In genomic region chr15:45200001-45200798, GRCh38 we compare ENCODE assay signal across 8 cellular contexts. TPM values are rescaled to one million over a fixed set of nuclear protein-coding genes. Genes with fewer than 3 reads are reported as not detected.
A peak's percentile ranks its signal among the peaks of the same experiment; 100 is the strongest.
DNase-seq lines count a peak whose midpoint lies in the region; ATAC-seq and TF ChIP-seq lines count a peak whose summit lies in the region.

No MANE protein-coding gene starts in this region.

- H3K36me3 ChIP-seq in GM06990 (ENCODE audit: control insufficient read depth, insufficient read depth, low read length) (no peaks in the 10 kb centered on the region), heart left ventricle (no peaks in the 10 kb centered on the region), upper lobe of right lung (no peaks in the 10 kb centered on the region)

- TF ChIP-seq POLR2A in heart left ventricle (IDR thresholded peaks at IDR 0.05) = peak in 1 of 2 donors; percentile 84

- peaks cover 6% of the 10 kb centered on the region for H3K27me3 Mint-ChIP-seq in activated naive CD8-positive, alpha-beta T cell treated with anti-CD3 and anti-CD28 coated beads, Interleukin-2, amount 10 ng/mL, durations not matched to agents 7 days and 5 days

- no peaks in the 10 kb centered on the region for H3K36me3 Mint-ChIP-seq in activated naive CD8-positive, alpha-beta T cell treated with anti-CD3 and anti-CD28 coated beads, Interleukin-2, amount 10 ng/mL, durations not matched to agents 7 days and 5 days

- H3K4me3 ChIP-seq in GM06990 (replicated peaks; ENCODE audit: low read depth, low read length) (peak overlapping the region; percentile 66), heart left ventricle (peak overlapping the region; percentile 31 to 85 (median 70)), upper lobe of right lung (peak overlapping the region; percentile 68)

- H3K9me3 Mint-ChIP-seq in activated naive CD8-positive, alpha-beta T cell treated with anti-CD3 and anti-CD28 coated beads, Interleukin-2, amount 10 ng/mL, durations not matched to agents 7 days and 5 days = no peaks in the 10 kb centered on the region

- H3K27ac ChIP-seq in heart left ventricle (peak overlapping the region; percentile 94 to 99 (median 98)), upper lobe of right lung (peak overlapping the region; percentile 97)

- DNase-seq in GM06990 (ENCODE audit: extremely low read depth, insufficient read length) (peak; percentile 89), NCI-H1092 treated with DMSO at 0.1 percent for 48 hours (lab: John Stamatoyannopoulos, UW) (peak; percentile 89), heart left ventricle (peak; percentile 92 to 97 (median 95)), posterior vena cava (ENCODE audit: low spot score) (peak; percentile 98), upper lobe of right lung (peak; percentile 94)
- DNase-seq in activated naive CD8-positive, alpha-beta T cell treated with anti-CD3 and anti-CD28 coated beads, Interleukin-2, amount 10 ng/mL, durations not matched to agents 7 days and 5 days = peak; percentile 95

- no peak overlapping the region for H3K27ac Mint-ChIP-seq in activated naive CD8-positive, alpha-beta T cell treated with anti-CD3 and anti-CD28 coated beads, Interleukin-2, amount 10 ng/mL, durations not matched to agents 7 days and 5 days

- TF ChIP-seq CTCF in GM06990 (IDR thresholded peaks at IDR 0.05; ENCODE audit: insufficient read depth, low read length, poor library complexity, severe bottlenecking) (no peak), heart left ventricle (IDR thresholded peaks at IDR 0.05) (peak in 1 of 12 donors; percentile 6), upper lobe of right lung (IDR thresholded peaks at IDR 0.05) (no peak)

- H3K27me3 ChIP-seq in GM06990 (replicated peaks; ENCODE audit: control insufficient read depth, insufficient read depth, low read length) = no peaks in the 10 kb centered on the region
- H3K27me3 ChIP-seq in heart left ventricle = no peaks in the 10 kb centered on the region
- H3K27me3 ChIP-seq in upper lobe of right lung = no peaks in the 10 kb centered on the region

- 0 to 1% (median 0%) methylated on average over 34 of the region's 34 CpGs for WGBS in heart left ventricle, 4 donors

- H3K4me3 Mint-ChIP-seq in activated naive CD8-positive, alpha-beta T cell treated with anti-CD3 and anti-CD28 coated beads, Interleukin-2, amount 10 ng/mL, durations not matched to agents 7 days and 5 days = no peak overlapping the region

- ATAC-seq in HG02571 (IDR thresholded peaks at IDR 0.05; ENCODE audit: unreplicated experiment) = peak; percentile 38
- peak; percentile 68 for ATAC-seq in SK-N-SH treated with all-trans-retinoic acid at 6 μM for 48 hours
- peak; percentile 64 for ATAC-seq in activated naive CD8-positive, alpha-beta T cell treated with anti-CD3 and anti-CD28 coated beads, Interleukin-2, amount 10 ng/mL, durations not matched to agents 7 days and 5 days (ENCODE audit: low read depth)
- peak; percentile 70 to 90 (median 82) for ATAC-seq in heart left ventricle
- peak; percentile 82 for ATAC-seq in upper lobe of right lung

- intact Hi-C loops in heart left ventricle (cut with DNase I) (loop anchor here in 8 of 10 donors (1.0 to 10.0 kb wide), 8 partner anchors 33 to 202 kb away; a partner anchor contains a TSS), posterior vena cava (cut with DNase I) (no loop called here), upper lobe of right lung (cut with DNase I) (no loop called here)

- no peaks in the 10 kb centered on the region for H3K9me3 ChIP-seq in heart left ventricle
- H3K9me3 ChIP-seq in upper lobe of right lung = no peaks in the 10 kb centered on the region

- POLR2A ChIA-PET in activated naive CD8-positive, alpha-beta T cell treated with anti-CD3 and anti-CD28 coated beads, Interleukin-2, amount 10 ng/mL, durations not matched to agents 7 days and 5 days (lab: Charles Lee) = interaction anchor here (0.5 to 5.0 kb wide), 12 partner anchors 10 to 1454 kb away, joined by 3 to 40 read pairs (median 4); partner anchors contain the start of genes BLOC1S6 and SHF

- H3K4me1 ChIP-seq in heart left ventricle (peaks cover 0 to 53% (median 7%) of the 10 kb centered on the region in 12 donors), upper lobe of right lung (peaks cover 9% of the 10 kb centered on the region)

- peaks cover 19% of the 10 kb centered on the region for H3K4me1 Mint-ChIP-seq in activated naive CD8-positive, alpha-beta T cell treated with anti-CD3 and anti-CD28 coated beads, Interleukin-2, amount 10 ng/mL, durations not matched to agents 7 days and 5 days

TF ChIP-seq in SK-N-SH treated with all-trans-retinoic acid at 6 μM for 48 hours, 23 proteins besides CTCF, POLR2A, EP300 and RAD21:
- 0 out of 2 replicates have a peak, but pooled peaks have one; percentile 6 for TF ChIP-seq ESRRG (CRISPR knock-in tag; IDR thresholded peaks at IDR 0.05)
- TF ChIP-seq ZC3H10 (CRISPR knock-in tag; IDR thresholded peaks at IDR 0.05) = no peak
- no peak for TF ChIP-seq TCF4 (CRISPR knock-in tag; IDR thresholded peaks at IDR 0.05; ENCODE audit: borderline replicate concordance)
- 0 out of 2 replicates have a peak, but pooled peaks have one; percentile 35 for TF ChIP-seq TSHZ2 (CRISPR knock-in tag; IDR thresholded peaks at IDR 0.05)
- TF ChIP-seq CSDC2 (CRISPR knock-in tag; IDR thresholded peaks at IDR 0.05) = no peak
- TF ChIP-seq ZNF8 (CRISPR knock-in tag; IDR thresholded peaks at IDR 0.05) = peak; percentile 48; the same call in 1 of the 2 replicates
- TF ChIP-seq SNAI2 (CRISPR knock-in tag; IDR thresholded peaks at IDR 0.05) = no peak
- TF ChIP-seq OSR1 (CRISPR knock-in tag; IDR thresholded peaks at IDR 0.05) = no peak
- TF ChIP-seq ARNTL (CRISPR knock-in tag; IDR thresholded peaks at IDR 0.05; ENCODE audit: borderline replicate concordance, low read depth) = no peak

RNA-seq across cellular contexts. Expression of gene SHF, which starts 12.4 kb away (rescaled TPM):
- total RNA-seq in activated naive CD8-positive, alpha-beta T cell treated with anti-CD3 and anti-CD28 coated beads, Interleukin-2, amount 10 ng/mL, durations not matched to agents 7 days and 5 days = 1 to 10 TPM; 2.1 to 2.3 TPM
- total RNA-seq in heart left ventricle (1 to 10 TPM; 2.4 to 7.9 (median 3.9) TPM), posterior vena cava (1 to 10 TPM; 8.0 to 8.5 TPM), upper lobe of right lung (7.1 TPM)
- 1 to 10 TPM; 1.9 to 4.6 TPM for polyA plus RNA-seq in heart left ventricle

RNA-seq across cellular contexts. Expression of gene SLC28A2, which starts 51.8 kb away (rescaled TPM):
- not detected for total RNA-seq in activated naive CD8-positive, alpha-beta T cell treated with anti-CD3 and anti-CD28 coated beads, Interleukin-2, amount 10 ng/mL, durations not matched to agents 7 days and 5 days
- total RNA-seq in heart left ventricle = not detected
- polyA plus RNA-seq in heart left ventricle = not detected
- not detected for total RNA-seq in posterior vena cava
- 0.35 TPM for total RNA-seq in upper lobe of right lung

Comparison
In these comparisons a context has a peak if more than half of its experiments do, and no peak if none do; other contexts are left out.
1. Peak in every context shown above with its lines: DNase-seq, ATAC-seq, H3K4me3 ChIP-seq and H3K27ac ChIP-seq.
2. intact Hi-C loops: an anchor here in heart left ventricle (1.0 to 10.0 kb wide); none called in posterior vena cava and upper lobe of right lung.